Comparison of ENCODE assay signal across 17 cellular contexts in the genomic region with DNA sequence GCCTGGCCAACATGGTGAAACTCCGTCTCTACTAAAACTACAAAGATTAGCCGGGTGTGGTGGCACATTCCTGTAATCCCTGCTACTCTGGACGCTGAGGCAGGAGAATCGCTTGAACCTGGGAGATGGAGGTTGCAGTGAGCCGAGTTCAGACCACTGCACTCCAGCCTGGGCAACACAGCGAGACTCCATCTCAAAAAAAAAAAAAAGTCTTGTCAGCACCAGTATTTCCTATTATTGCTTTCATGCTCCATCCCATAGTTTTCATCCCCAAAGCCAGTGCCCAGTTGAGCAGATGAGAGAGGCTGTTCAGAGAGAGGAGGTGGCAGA. TPM values are rescaled to one million over a fixed set of nuclear protein-coding genes. Genes with fewer than 3 reads are reported as not detected.
A peak's percentile ranks its signal among the peaks of the same experiment; 100 is the strongest.
DNase-seq lines count a peak whose midpoint lies in the region; ATAC-seq and TF ChIP-seq lines count a peak whose summit lies in the region.
"Had no signal": no experiment of that assay in that cellular context is flagged by ENCODE, and none has a peak within 500 bp of the region (broad histone marks: within the 10 kb centered on the region; RNA-seq: fewer than 3 reads in every experiment).

No MANE protein-coding gene starts in this region.

- no peak for TF ChIP-seq EP300 in esophagus muscularis mucosa (IDR thresholded peaks at IDR 0.05)

- H3K4me1 ChIP-seq in OCI-LY7 (ENCODE audit: insufficient read depth, low read length, poor library complexity, severe bottlenecking): peaks cover 17% of the 10 kb centered on the region
- H3K4me1 ChIP-seq in esophagus muscularis mucosa: peaks cover 36 to 48% (median 44%) of the 10 kb centered on the region in 4 donors
- peaks cover 7% of the 10 kb centered on the region for H3K4me1 ChIP-seq in smooth muscle cell (ENCODE audit: low read depth)
- H3K4me1 ChIP-seq in vagina: peaks cover 40% of the 10 kb centered on the region

- peak overlapping the region; percentile 95 for H3K27ac Mint-ChIP-seq in activated CD4-positive, alpha-beta T cell treated with anti-CD3 and anti-CD28 coated beads, Interleukin-2, amount 10 ng/mL, durations not matched to agents 7 days and 5 days

- H3K9me3 ChIP-seq in OCI-LY7 (ENCODE audit: low read length) (no peaks in the 10 kb centered on the region), esophagus muscularis mucosa (no peaks in the 10 kb centered on the region), smooth muscle cell (replicated peaks; ENCODE audit: low read depth) (no peaks in the 10 kb centered on the region), vagina (no peaks in the 10 kb centered on the region)
- H3K9me3 ChIP-seq: breast epithelium had no signal

- no peak overlapping the region for H3K4me3 Mint-ChIP-seq in activated CD4-positive, alpha-beta T cell treated with anti-CD3 and anti-CD28 coated beads, Interleukin-2, amount 10 ng/mL, durations not matched to agents 7 days and 5 days
- H3K4me3 Mint-ChIP-seq: activated T-cell treated with anti-CD3 and anti-CD28 coated beads, Interleukin-2, amount 50 U/mL, for 72 hours; CD8-positive, alpha-beta memory T cell had no signal

- TF ChIP-seq POLR2A in esophagus muscularis mucosa (IDR thresholded peaks at IDR 0.05; ENCODE audit: low read depth) (no peak), vagina (IDR thresholded peaks at IDR 0.05) (no peak), GM18505 (IDR thresholded peaks at IDR 0.05; ENCODE audit: borderline replicate concordance, extremely low read depth, insufficient read depth, insufficient read length) (no peak)

- BruUV-seq in OCI-LY7 (replicated peaks; lab: Mats Ljungman, UMichigan): no TSS peak

- peak overlapping the region; percentile 1 for H3K27ac ChIP-seq in OCI-LY7 (ENCODE audit: low read depth, low read length, poor library complexity, severe bottlenecking)
- peak overlapping the region; percentile 13 to 57 (median 31) for H3K27ac ChIP-seq in esophagus muscularis mucosa (replicated peaks in 1 of 4)
- H3K27ac ChIP-seq in smooth muscle cell (ENCODE audit: low read depth): peak overlapping the region; percentile 19
- H3K27ac ChIP-seq in vagina: no peak overlapping the region
- H3K27ac ChIP-seq: parathyroid adenoma had no signal

- H2AFZ ChIP-seq in OCI-LY7 (ENCODE audit: low read length) (no peak overlapping the region), smooth muscle cell (ENCODE audit: low read depth) (no peak overlapping the region)
- H2AFZ ChIP-seq: parathyroid adenoma had no signal

- no peaks in the 10 kb centered on the region for H3K27me3 Mint-ChIP-seq in activated CD4-positive, alpha-beta T cell treated with anti-CD3 and anti-CD28 coated beads, Interleukin-2, amount 10 ng/mL, durations not matched to agents 7 days and 5 days
- H3K27me3 Mint-ChIP-seq: CD8-positive, alpha-beta memory T cell had no signal

- no peaks in the 10 kb centered on the region for H4K20me1 ChIP-seq in OCI-LY7 (ENCODE audit: insufficient read depth, low read length)
- H4K20me1 ChIP-seq in smooth muscle cell (ENCODE audit: low read depth): peaks cover 3% of the 10 kb centered on the region

- 86% methylated on average over 6 of the region's 6 CpGs for WGBS in esophagus muscularis mucosa
- 77% methylated on average over 6 of the region's 6 CpGs for WGBS in smooth muscle cell (ENCODE audit: low lambda C conversion rate)

- CTCF ChIA-PET in activated CD4-positive, alpha-beta T cell treated with anti-CD3 and anti-CD28 coated beads, Interleukin-2, amount 10 ng/mL, durations not matched to agents 7 days and 5 days (lab: Charles Lee): no interaction called here
- CTCF ChIA-PET in OCI-LY7 (lab: Charles Lee; ENCODE audit: unreplicated experiment): no interaction called here

- intact Hi-C loops in OCI-LY7 (cut with micrococcal nuclease; ENCODE audit: unreplicated experiment): no loop called here
- intact Hi-C loops in esophagus muscularis mucosa (cut with DNase I): loop anchor here (5.0 kb wide), 1 partner anchor 57 kb away; a partner anchor contains a TSS
- intact Hi-C loops in vagina (cut with DNase I): no loop called here

- H3K9ac ChIP-seq in smooth muscle cell (ENCODE audit: low read depth): no peak overlapping the region
- H3K9ac ChIP-seq: parathyroid adenoma had no signal

- H3F3A ChIP-seq in smooth muscle cell (ENCODE audit: low read depth): peaks cover 29% of the 10 kb centered on the region

- H3K79me2 ChIP-seq in OCI-LY7 (ENCODE audit: insufficient read depth, low read depth, low read length): no peaks in the 10 kb centered on the region
- H3K79me2 ChIP-seq in smooth muscle cell (ENCODE audit: low read depth): peaks cover under 1% of the 10 kb centered on the region

- H3K36me3 Mint-ChIP-seq in activated CD4-positive, alpha-beta T cell treated with anti-CD3 and anti-CD28 coated beads, Interleukin-2, amount 10 ng/mL, durations not matched to agents 7 days and 5 days (ENCODE audit: low read depth): peaks cover 30% of the 10 kb centered on the region

- no peaks in the 10 kb centered on the region for H3K27me3 ChIP-seq in esophagus muscularis mucosa
- no peaks in the 10 kb centered on the region for H3K27me3 ChIP-seq in smooth muscle cell (ENCODE audit: low read depth)
- no peaks in the 10 kb centered on the region for H3K27me3 ChIP-seq in vagina
- H3K27me3 ChIP-seq: breast epithelium had no signal

- H3K4me3 ChIP-seq in OCI-LY7 (ENCODE audit: low read depth, low read length, poor library complexity, severe bottlenecking): no peak overlapping the region
- no peak overlapping the region for H3K4me3 ChIP-seq in esophagus muscularis mucosa
- H3K4me3 ChIP-seq in smooth muscle cell: no peak overlapping the region
- H3K4me3 ChIP-seq in vagina: no peak overlapping the region
- H3K4me3 ChIP-seq: breast epithelium had no signal

- no peaks in the 10 kb centered on the region for H3K9me3 Mint-ChIP-seq in activated CD4-positive, alpha-beta T cell treated with anti-CD3 and anti-CD28 coated beads, Interleukin-2, amount 10 ng/mL, durations not matched to agents 7 days and 5 days
- H3K9me3 Mint-ChIP-seq: activated T-cell treated with anti-CD3 and anti-CD28 coated beads, Interleukin-2, amount 50 U/mL, for 72 hours; CD8-positive, alpha-beta memory T cell had no signal

- no peak for DNase-seq in activated CD4-positive, alpha-beta T cell treated with anti-CD3 and anti-CD28 coated beads, Interleukin-2, amount 10 ng/mL, durations not matched to agents 7 days and 5 days
- no peak for DNase-seq in activated CD4-positive, alpha-beta T cell treated with anti-CD3 and anti-CD28 coated beads for 4 hours
- DNase-seq in OCI-LY7 (ENCODE audit: low spot score) (no peak), esophagus muscularis mucosa (ENCODE audit: extremely low spot score) (no peak), smooth muscle cell (lab: John Stamatoyannopoulos, UW; ENCODE audit: unreplicated experiment) (no peak), vagina (ENCODE audit: extremely low spot score in 2 of 2) (no peak)
- DNase-seq: activated CD4-positive, alpha-beta T cell treated with anti-CD3 and anti-CD28 coated beads, Interleukin-2, amount 50 U/mL, for 1 hour; activated T-cell treated with anti-CD3 and anti-CD28 coated beads, Interleukin-2, amount 50 U/mL, for 72 hours; CD8-positive, alpha-beta memory T cell; dermis blood vessel endothelial cell; DMS79 treated with DMSO at 0.1 percent for 48 hours; NCI-H1417; T-helper 9 cell had no signal

- H3K4me2 ChIP-seq in OCI-LY7 (ENCODE audit: low read length): no peak overlapping the region
- H3K4me2 ChIP-seq in smooth muscle cell: no peak overlapping the region

- ATAC-seq in GM21737 (IDR thresholded peaks at IDR 0.05; ENCODE audit: unreplicated experiment) (no peak), GM18505 (IDR thresholded peaks at IDR 0.05; ENCODE audit: unreplicated experiment) (no peak)
- ATAC-seq: activated T-cell treated with anti-CD3 and anti-CD28 coated beads, Interleukin-2, amount 50 U/mL, for 72 hours had no signal

- TF ChIP-seq CTCF in OCI-LY7 (conservative IDR thresholded peaks at IDR 0.05; ENCODE audit: low read length) (no peak), esophagus muscularis mucosa (IDR thresholded peaks at IDR 0.05) (no peak), smooth muscle cell (IDR thresholded peaks at IDR 0.05; ENCODE audit: borderline replicate concordance, insufficient read depth, poor library complexity, severe bottlenecking) (no peak), vagina (IDR thresholded peaks at IDR 0.05) (no peak)

- peaks cover 79% of the 10 kb centered on the region for H3K36me3 ChIP-seq in OCI-LY7 (ENCODE audit: insufficient read depth, low read length)
- peaks cover 8 to 35% (median 32%) of the 10 kb centered on the region in 4 donors for H3K36me3 ChIP-seq in esophagus muscularis mucosa
- H3K36me3 ChIP-seq in smooth muscle cell (ENCODE audit: low read depth): no peaks in the 10 kb centered on the region
- peaks cover 0 to 25% of the 10 kb centered on the region in 2 donors for H3K36me3 ChIP-seq in vagina

- POLR2A ChIA-PET in activated CD4-positive, alpha-beta T cell treated with anti-CD3 and anti-CD28 coated beads, Interleukin-2, amount 10 ng/mL, durations not matched to agents 7 days and 5 days (lab: Charles Lee): no interaction called here
- POLR2A ChIA-PET in OCI-LY7 (lab: Charles Lee): no interaction called here

- H3K4me1 Mint-ChIP-seq in activated CD4-positive, alpha-beta T cell treated with anti-CD3 and anti-CD28 coated beads, Interleukin-2, amount 10 ng/mL, durations not matched to agents 7 days and 5 days: peaks cover 56% of the 10 kb centered on the region

- no peaks in the 10 kb centered on the region for H3K9me2 ChIP-seq in OCI-LY7 (ENCODE audit: insufficient read depth, low read length)

RNA-seq across cellular contexts. Expression of a gene that starts 58.4 kb away (rescaled TPM):
- 10 to 100 TPM; 33.5 to 36.4 TPM for total RNA-seq in activated CD4-positive, alpha-beta T cell treated with anti-CD3 and anti-CD28 coated beads, Interleukin-2, amount 10 ng/mL, durations not matched to agents 7 days and 5 days
- total RNA-seq in OCI-LY7 (2014; rRNA removed; shearing (Covaris generic)): 59.0 and 61.7 TPM in 2 replicates
- total RNA-seq in OCI-LY7 (2022) (78.9 and 81.9 TPM in 2 replicates), esophagus muscularis mucosa (10 to 100 TPM; 57.3 to 81.4 (median 74.4) TPM), smooth muscle cell (76.7 and 94.6 TPM in 2 replicates), vagina (86.4 TPM)
- polyA plus RNA-seq in smooth muscle cell: 73.0 and 80.5 TPM in 2 replicates
